Comparison of ENCODE assay signal across 8 cellular contexts in genomic region chr1:53947172-53947835, GRCh38. TPM values are rescaled to one million over a fixed set of nuclear protein-coding genes. Genes with fewer than 3 reads are reported as not detected.
A peak's percentile ranks its signal among the peaks of the same experiment; 100 is the strongest.
DNase-seq lines count a peak whose midpoint lies in the region; ATAC-seq, FAIRE-seq and TF ChIP-seq lines count a peak whose summit lies in the region.

No MANE protein-coding gene starts in this region.

- H3K9me3 Mint-ChIP-seq in chondrocyte (ENCODE audit: low read depth) (no peaks in the 10 kb centered on the region), natural killer cell (no peaks in the 10 kb centered on the region)

- TF ChIP-seq CTCF in BJ (IDR thresholded peaks at IDR 0.05; ENCODE audit: insufficient read depth, low read depth, low read length) (no peak), chondrocyte (IDR thresholded peaks at IDR 0.05) (no peak), natural killer cell (IDR thresholded peaks at IDR 0.05) (no peak)

- no peaks in the 10 kb centered on the region for H3K9me3 ChIP-seq in KOPT-K1 (ENCODE audit: insufficient read depth, low read length, poor library complexity, severe bottlenecking)

- CTCF ChIA-PET in BJ (lab: Yijun Ruan, JAX) = interaction anchor here (0.8 to 4.9 kb wide), 5 partner anchors 13 to 86 kb away, joined by 3 to 41 read pairs (median 6); partner anchors contain the start of gene YIPF1

- no peak for ATAC-seq in natural killer cell
- ATAC-seq in GM21515 (IDR thresholded peaks at IDR 0.05; ENCODE audit: unreplicated experiment) = no peak
- ATAC-seq in GM19395 (IDR thresholded peaks at IDR 0.05; ENCODE audit: unreplicated experiment) = no peak
- ATAC-seq in GM18870 (IDR thresholded peaks at IDR 0.05; ENCODE audit: unreplicated experiment) = no peak

- H3K27me3 ChIP-seq in BJ (ENCODE audit: control insufficient read depth, insufficient read depth, low read length) = no peaks in the 10 kb centered on the region

- DNase-seq in BJ (ENCODE audit: low read depth) (no peak), chondrocyte (ENCODE audit: low spot score) (no peak), natural killer cell (no peak), RCC 7860 (ENCODE audit: low spot score) (no peak)

- intact Hi-C loops in natural killer cell (cut with micrococcal nuclease) = no loop called here

- H3K4me3 Mint-ChIP-seq in chondrocyte (ENCODE audit: unreplicated experiment) = peak overlapping the region; percentile 93
- peak overlapping the region; percentile 91 for H3K4me3 Mint-ChIP-seq in natural killer cell

- H3K27me3 Mint-ChIP-seq in chondrocyte (ENCODE audit: low read depth) (no peaks in the 10 kb centered on the region), natural killer cell (ENCODE audit: low read depth in 2 of 2) (no peaks in the 10 kb centered on the region)

- peak overlapping the region; percentile 85 for H3K27ac Mint-ChIP-seq in chondrocyte (ENCODE audit: unreplicated experiment)
- peak overlapping the region; percentile 83 to 97 for H3K27ac Mint-ChIP-seq in natural killer cell

- peak overlapping the region; percentile 83 for H3K4me3 ChIP-seq in BJ (ENCODE audit: low read depth, low read length)

- peak overlapping the region; percentile 71 for H3K27ac ChIP-seq in KOPT-K1 (ENCODE audit: low read depth, low read length, poor library complexity, severe bottlenecking)

- peaks cover 4% of the 10 kb centered on the region for H3K36me3 ChIP-seq in BJ (ENCODE audit: control insufficient read depth, insufficient read depth, low read length)
- H3K36me3 ChIP-seq in KOPT-K1 (ENCODE audit: insufficient read depth, low read length) = peaks cover 26% of the 10 kb centered on the region

- H3K36me3 Mint-ChIP-seq in chondrocyte (ENCODE audit: low read depth) (no peaks in the 10 kb centered on the region), natural killer cell (peaks cover 1% of the 10 kb centered on the region)

- H3K4me1 Mint-ChIP-seq in chondrocyte (ENCODE audit: low read depth) = peaks cover 59% of the 10 kb centered on the region
- H3K4me1 Mint-ChIP-seq in natural killer cell = peaks cover 44 to 53% of the 10 kb centered on the region in 2 donors

- FAIRE-seq in RCC 7860 (lab: Jason Lieb, UNC) = no peak

- POLR2A ChIA-PET in BJ (lab: Charles Lee) = interaction anchor here (0.6 kb wide), 1 partner anchor 8 kb away, joined by 3 read pairs; no protein-coding TSS in a partner anchor

RNA-seq across cellular contexts. Expression of gene LRRC42, which starts 1.2 kb away (rescaled TPM):
- polyA plus RNA-seq in BJ (2011; rRNA removed) = 52.9 and 54.6 TPM in 2 replicates
- 16.2 and 27.7 TPM in 2 replicates for polyA minus RNA-seq in BJ (2011; rRNA and poly(A)+ RNA removed)
- total RNA-seq in chondrocyte (32.0 to 42.2 TPM (median 37.6 TPM) in 3 replicates), natural killer cell (10 to 100 TPM in 2 of 3 donors, 1 to 10 TPM in 1; 8.9 to 11.1 (median 10.0) TPM)

RNA-seq across cellular contexts. Expression of gene IFT25, which starts 1.8 kb away (rescaled TPM):
- 12.8 and 38.3 TPM in 2 replicates for polyA plus RNA-seq in BJ (2011; rRNA removed)
- 2.2 and 3.0 TPM in 2 replicates for polyA minus RNA-seq in BJ (2011; rRNA and poly(A)+ RNA removed)
- total RNA-seq in chondrocyte = 20.4 to 33.7 TPM (median 20.6 TPM) in 3 replicates
- total RNA-seq in natural killer cell = 10 to 100 TPM; 41.5 to 54.6 (median 41.6) TPM

RNA-seq across cellular contexts. Expression of gene DIO1, which starts 53.3 kb away (rescaled TPM):
- not detected in 2 replicates for polyA plus RNA-seq in BJ (2011; rRNA removed)
- polyA minus RNA-seq in BJ (2011; rRNA and poly(A)+ RNA removed) = not detected in 2 replicates
- not detected in 3 replicates for total RNA-seq in chondrocyte
- total RNA-seq in natural killer cell = not detected

RNA-seq across cellular contexts. Expression of gene YIPF1, which starts 57.7 kb away (rescaled TPM):
- 40.2 and 55.5 TPM in 2 replicates for polyA plus RNA-seq in BJ (2011; rRNA removed)
- polyA minus RNA-seq in BJ (2011; rRNA and poly(A)+ RNA removed) = 16.6 and 22.7 TPM in 2 replicates
- total RNA-seq in chondrocyte = 17.2 to 18.4 TPM (median 18.1 TPM) in 3 replicates
- 10 to 100 TPM; 13.2 to 20.8 (median 18.0) TPM for total RNA-seq in natural killer cell
